In genomic region chr11:66291706-66292542, GRCh38 we compare ENCODE assay signal across 8 cellular contexts. TPM values are rescaled to one million over a fixed set of nuclear protein-coding genes. Genes with fewer than 3 reads are reported as not detected.
DNase-seq lines count a peak whose midpoint lies in the region; ATAC-seq and TF ChIP-seq lines count a peak whose summit lies in the region.

Gene TMEM151A (plus strand): TSS chr11:66291894. CDS start chr11:66292014, 120 bp downstream.

- H3K9me3 ChIP-seq in HAP-1, result no peaks in the 10 kb centered on the region
- H3K9me3 ChIP-seq in adipocyte (ENCODE audit: control insufficient read depth, low read length), result no peaks in the 10 kb centered on the region
- no peaks in the 10 kb centered on the region for H3K9me3 ChIP-seq in lung (ENCODE audit: control insufficient read depth in 2 of 2, insufficient read depth in 1 of 2, low read length in 1 of 2)

- H3K4me3 ChIP-seq in HAP-1, result peak within 1 kb of the TSS; percentile 21
- H3K4me3 ChIP-seq in adipocyte (ENCODE audit: low read length), result peak within 1 kb of the TSS; percentile 65
- peak within 1 kb of the TSS; percentile 27 for H3K4me3 ChIP-seq in lung

- ATAC-seq in lung (ENCODE audit: insufficient read depth, low FRiP score) (no peak), HG02610 (IDR thresholded peaks at IDR 0.05; ENCODE audit: unreplicated experiment) (no peak), GM19035 (IDR thresholded peaks at IDR 0.05; ENCODE audit: unreplicated experiment) (no peak)

- H3K27me3 ChIP-seq in HAP-1 (ENCODE audit: low read depth) (peaks cover 29% of the 10 kb centered on the region), adipocyte (replicated peaks; ENCODE audit: control insufficient read depth, insufficient read depth, low read length) (peaks cover 27% of the 10 kb centered on the region), lung (ENCODE audit: control insufficient read depth, insufficient read depth) (no peaks in the 10 kb centered on the region)

- no peak for DNase-seq in HAP-1 (ENCODE audit: low spot score in 2 of 2)
- DNase-seq in adipocyte (ENCODE audit: low read depth), result peak; percentile 48
- no peak for DNase-seq in lung (ENCODE audit: low spot score)
- DNase-seq in GOT3 (lab: John Stamatoyannopoulos, UW), result no peak
- no peak for DNase-seq in NCI-H524 (lab: John Stamatoyannopoulos, UW)

- peaks cover 3% of the 10 kb centered on the region for H3K36me3 ChIP-seq in HAP-1 (replicated peaks)
- H3K36me3 ChIP-seq in adipocyte (ENCODE audit: control insufficient read depth, insufficient read depth, low read length, severe bottlenecking), result peaks cover 2% of the 10 kb centered on the region
- H3K36me3 ChIP-seq in lung (ENCODE audit: control insufficient read depth in 2 of 2, insufficient read depth in 2 of 2, low read length in 2 of 2), result no peaks in the 10 kb centered on the region

- in situ Hi-C loops in HAP-1 (cut with MboI; ENCODE audit: low sequenced_read_pairs), result no loop called here

- WGBS in lung, 2 donors, result 2% methylated on average over 66 to 95 of the region's 95 CpGs

- TF ChIP-seq CTCF in 22Rv1 (IDR thresholded peaks at IDR 0.05), result no peak
- no peak for TF ChIP-seq CTCF in lung (IDR thresholded peaks at IDR 0.05; ENCODE audit: control extremely low read depth, extremely low read depth)

- H3K4me1 ChIP-seq in HAP-1 (peaks cover 9% of the 10 kb centered on the region), adipocyte (ENCODE audit: control insufficient read depth, insufficient read depth, low read length) (peaks cover 20% of the 10 kb centered on the region), lung (ENCODE audit: control insufficient read depth in 2 of 2, insufficient read depth in 2 of 2, low read length in 2 of 2) (peaks cover 7 to 22% of the 10 kb centered on the region in 2 donors)

- no peak within 1 kb of the TSS for H3K9ac ChIP-seq in adipocyte (ENCODE audit: low read length)

- peak within 1 kb of the TSS; percentile 94 for H3K27ac ChIP-seq in 22Rv1
- H3K27ac ChIP-seq in lung (ENCODE audit: low read depth in 1 of 2, low read length in 1 of 2), result no peak within 1 kb of the TSS

RNA-seq across cellular contexts. Expression of gene TMEM151A, which starts in this region (rescaled TPM):
- total RNA-seq in lung, result under 1 TPM; 0.23 to 0.28 TPM
- polyA plus RNA-seq in lung, result under 1 TPM; 0.09 to 0.91 TPM
